In genomic region chr6:7418238-7418905, GRCh38 we compare ENCODE assay signal across 1 cellular context.
TF ChIP-seq lines count a peak whose summit lies in the region.

No MANE protein-coding gene starts in this region.

TF ChIP-seq in IMR-90, 13 proteins besides CTCF, POLR2A, EP300 and RAD21:
- TF ChIP-seq MAFK (IDR thresholded peaks at IDR 0.05; ENCODE audit: low read depth, low read length) (no peak), CEBPB (IDR thresholded peaks at IDR 0.05; ENCODE audit: low read depth, low read length) (no peak)
